In genomic region chr2:173606619-173607305, GRCh38 we compare ENCODE assay signal across 19 cellular contexts.
"Had no signal": no experiment of that assay in that cellular context is flagged by ENCODE, and none has a peak within 500 bp of the region (broad histone marks: within the 10 kb centered on the region; RNA-seq: fewer than 3 reads in every experiment).

No MANE protein-coding gene starts in this region.

- H3K27ac ChIP-seq: ascending aorta, esophagus muscularis mucosa, gastroesophageal sphincter, heart left ventricle, neural progenitor cell, psoas muscle, tibial nerve, vagina had no signal

- H3K36me3 ChIP-seq: ascending aorta, esophagus muscularis mucosa, gastroesophageal sphincter, heart left ventricle, neural progenitor cell, tibial nerve, vagina had no signal

- H3K4me1 ChIP-seq: ascending aorta, esophagus muscularis mucosa, gastroesophageal sphincter, heart left ventricle, psoas muscle, tibial nerve, vagina had no signal

- ATAC-seq: activated CD8-positive, alpha-beta T cell treated with anti-CD3 and anti-CD28 coated beads, Interleukin-2, amount 10 ng/mL, durations not matched to agents 7 days and 5 days; activated T-cell treated with anti-CD3 and anti-CD28 coated beads, Interleukin-2, amount 50 U/mL, for 4 hours; gastroesophageal sphincter; psoas muscle; right cardiac atrium had no signal

- H3K4me3 ChIP-seq: ascending aorta, esophagus muscularis mucosa, gastroesophageal sphincter, heart left ventricle, neural progenitor cell, psoas muscle, tibial nerve, vagina had no signal

- H3K4me2 ChIP-seq: neural progenitor cell had no signal

- FAIRE-seq: bronchial epithelial cell, endothelial cell of umbilical vein had no signal

- H3K9me3 ChIP-seq: esophagus muscularis mucosa, gastroesophageal sphincter, heart left ventricle, psoas muscle, tibial nerve, vagina had no signal

- H2AFZ ChIP-seq: neural progenitor cell had no signal

- H3K27me3 ChIP-seq: ascending aorta, gastroesophageal sphincter, neural progenitor cell, tibial nerve, vagina had no signal

- H3K9ac ChIP-seq: neural progenitor cell had no signal

- DNase-seq: activated CD4-positive, alpha-beta T cell treated with anti-CD3 and anti-CD28 coated beads for 48 hours; activated CD4-positive, CD25-positive, alpha-beta regulatory T cell; activated CD8-positive, alpha-beta T cell treated with anti-CD3 and anti-CD28 coated beads, Interleukin-2, amount 10 ng/mL, durations not matched to agents 7 days and 5 days; activated effector memory CD4-positive, alpha-beta T cell treated with anti-CD3 and anti-CD28 coated beads, Interleukin-2, amount 50 U/mL, for 16 hours; activated naive CD4-positive, alpha-beta T cell treated with anti-CD3 and anti-CD28 coated beads, Interleukin-2, amount 50 U/mL, for 16 hours; activated T-cell treated with anti-CD3 and anti-CD28 coated beads, Interleukin-2, amount 50 U/mL, for 4 hours; cerebellar nuclear complex; effector CD8-positive, alpha-beta T cell; psoas muscle; right cardiac atrium had no signal
